Comparison of ENCODE assay signal across 1 cellular context in the genomic region with DNA sequence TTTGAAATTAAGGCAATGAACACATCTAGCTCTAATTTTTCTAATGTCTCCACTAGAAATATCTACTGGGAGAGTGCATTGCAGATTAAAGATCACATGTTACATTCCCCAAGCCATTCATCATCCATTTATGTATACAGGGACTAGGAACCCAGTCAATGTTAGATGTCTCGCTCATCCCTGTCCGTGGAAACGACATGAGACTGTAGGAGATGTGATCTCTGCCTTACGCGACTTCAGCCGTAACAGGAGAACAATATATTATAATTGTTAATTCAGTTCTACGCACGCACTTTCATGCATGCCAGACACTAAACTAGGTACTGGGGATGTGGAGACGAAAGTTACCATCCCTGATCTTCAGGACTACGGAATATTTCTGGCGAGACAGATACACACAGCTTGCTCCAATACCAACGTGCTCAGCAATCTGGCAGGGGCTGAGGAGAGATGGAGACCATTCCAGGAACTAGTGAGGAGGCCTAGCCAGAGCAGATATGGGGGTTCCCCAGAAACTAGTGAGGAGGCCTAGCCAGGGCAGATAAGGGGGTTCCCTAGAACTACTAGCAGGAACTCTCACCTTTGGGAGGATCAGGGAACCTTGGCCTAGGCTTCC.
TF ChIP-seq lines count a peak whose summit lies in the region.

No MANE protein-coding gene starts in this region.

TF ChIP-seq in endothelial cell of umbilical vein, 7 proteins besides CTCF, POLR2A, EP300 and RAD21:
- TF ChIP-seq POLR2AphosphoS5 (IDR thresholded peaks at IDR 0.05; ENCODE audit: insufficient read depth, low read depth, low read length): no peak
- TF ChIP-seq EZH2 (IDR thresholded peaks at IDR 0.05; ENCODE audit: borderline replicate concordance, low read depth, low read length, severe bottlenecking): no peak
- TF ChIP-seq MYC (IDR thresholded peaks at IDR 0.05; ENCODE audit: low read depth, low read length): no peak
- no peak for TF ChIP-seq FOS (IDR thresholded peaks at IDR 0.05; ENCODE audit: borderline replicate concordance, insufficient read depth, low read length)
- TF ChIP-seq JUN (IDR thresholded peaks at IDR 0.05; ENCODE audit: borderline replicate concordance, insufficient read depth, insufficient read length, low read depth): no peak
- TF ChIP-seq, protein P1, sequence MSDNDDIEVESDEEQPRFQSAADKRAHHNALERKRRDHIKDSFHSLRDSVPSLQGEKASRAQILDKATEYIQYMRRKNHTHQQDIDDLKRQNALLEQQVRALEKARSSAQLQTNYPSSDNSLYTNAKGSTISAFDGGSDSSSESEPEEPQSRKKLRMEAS (IDR thresholded peaks at IDR 0.05; ENCODE audit: insufficient read depth, insufficient read length): no peak
- no peak for TF ChIP-seq GATA2 (IDR thresholded peaks at IDR 0.05; ENCODE audit: insufficient read depth, insufficient read length, low read depth, low read length)
